ENCODE assay signal across 13 cellular contexts in genomic region chr5:139473105-139473504, GRCh38. TPM values are rescaled to one million over a fixed set of nuclear protein-coding genes. Genes with fewer than 3 reads are reported as not detected.
A peak's percentile ranks its signal among the peaks of the same experiment; 100 is the strongest.
DNase-seq lines count a peak whose midpoint lies in the region; TF ChIP-seq lines count a peak whose summit lies in the region.
"Had no signal": no experiment of that assay in that cellular context is flagged by ENCODE, and none has a peak within 500 bp of the region (broad histone marks: within the 10 kb centered on the region; RNA-seq: fewer than 3 reads in every experiment).

No MANE protein-coding gene starts in this region.

- peaks cover 32% of the 10 kb centered on the region for H3K4me1 Mint-ChIP-seq in osteocyte (ENCODE audit: unreplicated experiment)

- intact Hi-C loops in esophagus squamous epithelium (cut with DNase I): no loop called here

- TF ChIP-seq POLR2A in esophagus squamous epithelium (IDR thresholded peaks at IDR 0.05): no peak

- 57 to 100% methylated on average over 1 to 8 of the region's 8 CpGs for WGBS in esophagus squamous epithelium, 2 donors

- no peak overlapping the region for H3K4me3 ChIP-seq in HAP-1
- no peak overlapping the region for H3K4me3 ChIP-seq in WERI-Rb-1 (ENCODE audit: low read depth, low read length)
- no peak overlapping the region for H3K4me3 ChIP-seq in esophagus squamous epithelium
- H3K4me3 ChIP-seq: sigmoid colon had no signal

- H3K4me1 ChIP-seq in HAP-1 (no peaks in the 10 kb centered on the region), esophagus squamous epithelium (peaks cover 0 to 45% (median 27%) of the 10 kb centered on the region in 3 donors)
- H3K4me1 ChIP-seq: sigmoid colon had no signal

- in situ Hi-C loops in HAP-1 (cut with MboI; ENCODE audit: low sequenced_read_pairs): no loop called here

- H3K9me3 Mint-ChIP-seq in osteocyte (ENCODE audit: unreplicated experiment): no peaks in the 10 kb centered on the region
- H3K9me3 Mint-ChIP-seq: activated T-cell treated with anti-CD3 and anti-CD28 coated beads, Interleukin-2, amount 50 U/mL, for 4 hours had no signal

- no peaks in the 10 kb centered on the region for H3K27me3 ChIP-seq in HAP-1 (ENCODE audit: low read depth)
- no peaks in the 10 kb centered on the region for H3K27me3 ChIP-seq in WERI-Rb-1 (ENCODE audit: insufficient read depth, low read depth, severe bottlenecking)
- H3K27me3 ChIP-seq in esophagus squamous epithelium: no peaks in the 10 kb centered on the region
- H3K27me3 ChIP-seq: sigmoid colon had no signal

- peaks cover 9% of the 10 kb centered on the region for H3K36me3 Mint-ChIP-seq in osteocyte (ENCODE audit: unreplicated experiment)

- TF ChIP-seq CTCF in WERI-Rb-1 (IDR thresholded peaks at IDR 0.05; ENCODE audit: low read depth, low read length): no peak
- TF ChIP-seq CTCF in esophagus squamous epithelium (IDR thresholded peaks at IDR 0.05): no peak
- TF ChIP-seq CTCF in osteocyte (IDR thresholded peaks at IDR 0.05): no peak

- no peaks in the 10 kb centered on the region for H3K36me3 ChIP-seq in HAP-1 (replicated peaks)
- H3K36me3 ChIP-seq in WERI-Rb-1: no peaks in the 10 kb centered on the region
- peaks cover 7 to 34% (median 22%) of the 10 kb centered on the region in 3 donors for H3K36me3 ChIP-seq in esophagus squamous epithelium

- DNase-seq in HAP-1 (ENCODE audit: low spot score in 2 of 2) (peak; percentile 8 to 31), WERI-Rb-1 (peak; percentile 40), esophagus squamous epithelium (lab: John Stamatoyannopoulos, UW) (no peak), osteocyte (ENCODE audit: extremely low spot score, unreplicated experiment) (no peak), NCI-H128 (lab: John Stamatoyannopoulos, UW; ENCODE audit: unreplicated experiment) (no peak), HuH-7 (ENCODE audit: low spot score) (no peak), glomerular visceral epithelial cell (ENCODE audit: extremely low spot score) (no peak), cortex of kidney (lab: John Stamatoyannopoulos, UW) (no peak)
- DNase-seq: activated T-cell treated with anti-CD3 and anti-CD28 coated beads, Interleukin-2, amount 50 U/mL, for 4 hours; Calu3; NCI-H748 treated with DMSO at 0.1 percent for 48 hours; sigmoid colon had no signal

- no peak overlapping the region for H3K4me3 Mint-ChIP-seq in osteocyte (ENCODE audit: unreplicated experiment)
- H3K4me3 Mint-ChIP-seq: activated T-cell treated with anti-CD3 and anti-CD28 coated beads, Interleukin-2, amount 50 U/mL, for 4 hours had no signal

- peak overlapping the region; percentile 74 for H3K27ac Mint-ChIP-seq in osteocyte (ENCODE audit: unreplicated experiment)

- no peaks in the 10 kb centered on the region for H3K27me3 Mint-ChIP-seq in osteocyte (ENCODE audit: unreplicated experiment)

- no peaks in the 10 kb centered on the region for H3K9me3 ChIP-seq in HAP-1
- H3K9me3 ChIP-seq in WERI-Rb-1 (ENCODE audit: severe bottlenecking): no peaks in the 10 kb centered on the region
- H3K9me3 ChIP-seq in esophagus squamous epithelium: no peaks in the 10 kb centered on the region
- H3K9me3 ChIP-seq: sigmoid colon had no signal

- H3K27ac ChIP-seq in WERI-Rb-1 (peak overlapping the region; percentile 47), esophagus squamous epithelium (peak overlapping the region in 3 of 4 donors; percentile 48 to 76 (median 68))

RNA-seq across cellular contexts. Expression of gene SMIM33, which starts 2.3 kb away (rescaled TPM):
- total RNA-seq in esophagus squamous epithelium (not detected), osteocyte (not detected in 2 replicates)
- total RNA-seq: Calu3, left cardiac atrium, sigmoid colon had no signal

RNA-seq across cellular contexts. Expression of gene STING1, which starts 9.5 kb away (rescaled TPM):
- total RNA-seq in esophagus squamous epithelium: 10 to 100 TPM; 33.0 to 49.6 (median 38.6) TPM
- 61.6 and 73.0 TPM in 2 replicates for total RNA-seq in osteocyte

RNA-seq across cellular contexts. Expression of gene ECSCR, which starts 10.6 kb away (rescaled TPM):
- total RNA-seq in esophagus squamous epithelium (10 to 100 TPM in 2 of 4 donors, 1 to 10 TPM in 2; 1.7 to 19.5 (median 6.9) TPM), osteocyte (0.47 TPM in 1 of 2 replicates, not detected in the other)
- total RNA-seq: Calu3 had no signal

RNA-seq across cellular contexts. Expression of gene DNAJC18, which starts 33.8 kb away (rescaled TPM):
- total RNA-seq in esophagus squamous epithelium: 1 to 10 TPM in 3 of 4 donors, under 1 TPM in 1; 0.53 to 6.9 (median 3.9) TPM
- 26.2 and 32.7 TPM in 2 replicates for total RNA-seq in osteocyte

Comparison
In these comparisons a context has a peak if more than half of its experiments do, and no peak if none do; other contexts are left out.
1. DNase-seq: peak in HAP-1 (2 of 2) and WERI-Rb-1 (single experiment); none in esophagus squamous epithelium (single experiment), osteocyte (single experiment), NCI-H128 (single experiment), HuH-7 (single experiment), glomerular visceral epithelial cell (single experiment) and cortex of kidney (single experiment).